8 cellular contexts compared by ENCODE assay signal in genomic region chr2:20578266-20578894, GRCh38.
A peak's percentile ranks its signal among the peaks of the same experiment; 100 is the strongest.
DNase-seq lines count a peak whose midpoint lies in the region; ATAC-seq and TF ChIP-seq lines count a peak whose summit lies in the region.

No MANE protein-coding gene starts in this region.

- no peak overlapping the region for H3K4me3 Mint-ChIP-seq in CD14-positive monocyte
- no peak overlapping the region for H3K4me3 Mint-ChIP-seq in CD4-positive, alpha-beta T cell

- H3K9ac ChIP-seq in rectal smooth muscle tissue (ENCODE audit: low read length): no peak overlapping the region

- intact Hi-C loops in CD14-positive monocyte (cut with micrococcal nuclease) (no loop called here), esophagus squamous epithelium (cut with DNase I) (no loop called here)
- intact Hi-C loops in CD4-positive, alpha-beta T cell (cut with DNase I, micrococcal nuclease): no loop called here

- H3K9me3 ChIP-seq in esophagus squamous epithelium: peaks cover 0 to 9% (median 7%) of the 10 kb centered on the region in 3 donors
- H3K9me3 ChIP-seq in CD4-positive, alpha-beta T cell (ENCODE audit: control insufficient read depth, low read length): peaks cover 6% of the 10 kb centered on the region

- H3K4me3 ChIP-seq in esophagus squamous epithelium (no peak overlapping the region), rectal smooth muscle tissue (ENCODE audit: low read length) (no peak overlapping the region)

- peaks cover 11% of the 10 kb centered on the region for H3K4me1 Mint-ChIP-seq in CD14-positive monocyte
- peaks cover 11% of the 10 kb centered on the region for H3K4me1 Mint-ChIP-seq in CD4-positive, alpha-beta T cell (ENCODE audit: low read depth)

- CTCF ChIA-PET in CD4-positive, alpha-beta T cell (lab: Charles Lee): no interaction called here

- POLR2A ChIA-PET in CD4-positive, alpha-beta T cell (lab: Charles Lee): interaction anchor here (2.6 kb wide), 1 partner anchor 73 kb away, joined by 6 read pairs; the partner anchor contains the start of gene HS1BP3

- no peak for TF ChIP-seq CTCF in CD14-positive monocyte (IDR thresholded peaks at IDR 0.05)
- no peak for TF ChIP-seq CTCF in esophagus squamous epithelium (IDR thresholded peaks at IDR 0.05)
- TF ChIP-seq CTCF in CD4-positive, alpha-beta T cell (IDR thresholded peaks at IDR 0.05): no peak

- no peaks in the 10 kb centered on the region for H3K36me3 ChIP-seq in esophagus squamous epithelium
- no peaks in the 10 kb centered on the region for H3K36me3 ChIP-seq in rectal smooth muscle tissue (ENCODE audit: control insufficient read depth, insufficient read depth, low read length)

- no peak overlapping the region for H3K27ac Mint-ChIP-seq in CD14-positive monocyte
- H3K27ac Mint-ChIP-seq in CD4-positive, alpha-beta T cell: no peak overlapping the region

- TF ChIP-seq POLR2A in esophagus squamous epithelium (IDR thresholded peaks at IDR 0.05): no peak

- no peaks in the 10 kb centered on the region for H3K27me3 ChIP-seq in esophagus squamous epithelium
- no peaks in the 10 kb centered on the region for H3K27me3 ChIP-seq in rectal smooth muscle tissue (ENCODE audit: control insufficient read depth, insufficient read depth, low read length)
- no peaks in the 10 kb centered on the region for H3K27me3 ChIP-seq in CD4-positive, alpha-beta T cell (ENCODE audit: control insufficient read depth, insufficient read depth, low read length)

- H3K27me3 Mint-ChIP-seq in CD14-positive monocyte (ENCODE audit: low read depth in 3 of 3): peaks cover 0 to 2% (median 0%) of the 10 kb centered on the region in 3 donors
- no peaks in the 10 kb centered on the region for H3K27me3 Mint-ChIP-seq in CD4-positive, alpha-beta T cell

- ATAC-seq in CD4-positive, alpha-beta T cell (ENCODE audit: poor library complexity): no peak

- H3K27ac ChIP-seq in esophagus squamous epithelium (peak overlapping the region; percentile 41 to 82 (median 74)), rectal smooth muscle tissue (ENCODE audit: low read depth, low read length) (peak overlapping the region; percentile 75)
- no peak overlapping the region for H3K27ac ChIP-seq in CD4-positive, alpha-beta T cell (ENCODE audit: low read depth, low read length)

- 30 to 39% methylated on average over 2 to 5 of the region's 6 CpGs for WGBS in esophagus squamous epithelium, 2 donors

- H3K9me3 Mint-ChIP-seq in CD14-positive monocyte: peaks cover 2 to 13% (median 8%) of the 10 kb centered on the region in 7 donors
- H3K9me3 Mint-ChIP-seq in CD4-positive, alpha-beta T cell: no peaks in the 10 kb centered on the region

- H3K4me1 ChIP-seq in esophagus squamous epithelium: peaks cover 13 to 71% (median 36%) of the 10 kb centered on the region in 3 donors
- peaks cover 18% of the 10 kb centered on the region for H3K4me1 ChIP-seq in rectal smooth muscle tissue (ENCODE audit: control insufficient read depth, insufficient read depth, low read length)

- H3K36me3 Mint-ChIP-seq in CD14-positive monocyte: no peaks in the 10 kb centered on the region
- peaks cover 5% of the 10 kb centered on the region for H3K36me3 Mint-ChIP-seq in CD4-positive, alpha-beta T cell (ENCODE audit: low read depth)

- DNase-seq in CD14-positive monocyte (ENCODE audit: low spot score) (peak; percentile 36), RPMI7951 (ENCODE audit: low read depth) (peak; percentile 66), esophagus squamous epithelium (lab: John Stamatoyannopoulos, UW) (no peak), UCSD-AML1 (lab: John Stamatoyannopoulos, UW; ENCODE audit: unreplicated experiment) (no peak), dermis blood vessel endothelial cell (no peak), OCI-M1 (lab: John Stamatoyannopoulos, UW) (no peak)
- DNase-seq in CD4-positive, alpha-beta T cell: no peak

Comparison
In these comparisons a context has a peak if more than half of its experiments do, and no peak if none do; other contexts are left out.
1. DNase-seq: peak in CD14-positive monocyte (single experiment) and RPMI7951 (single experiment); none in esophagus squamous epithelium (single experiment), CD4-positive, alpha-beta T cell (0 of 10), UCSD-AML1 (single experiment), dermis blood vessel endothelial cell (single experiment) and OCI-M1 (single experiment).